Comparison of ENCODE assay signal across 26 cellular contexts in the genomic region with DNA sequence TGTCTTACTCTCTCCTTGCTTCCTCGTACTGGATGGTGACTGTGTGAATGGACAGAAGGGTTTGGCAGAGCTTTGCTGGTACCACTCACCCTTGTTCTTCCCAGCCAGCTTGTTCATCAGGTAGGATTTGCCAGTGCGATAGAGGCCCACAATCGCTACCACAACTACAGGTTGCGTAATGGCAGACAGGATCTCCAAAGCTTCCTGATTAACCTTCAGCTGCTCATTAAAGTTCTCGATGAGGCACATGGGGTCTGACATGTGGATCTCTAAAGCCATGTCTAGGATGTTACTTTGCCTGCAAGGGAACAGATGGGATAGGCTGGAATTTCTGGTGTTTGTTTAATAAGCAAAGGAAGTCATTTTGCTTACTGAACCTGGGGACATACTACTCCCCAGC. TPM values are rescaled to one million over a fixed set of nuclear protein-coding genes. Genes with fewer than 3 reads are reported as not detected.
DNase-seq lines count a peak whose midpoint lies in the region; ATAC-seq, FAIRE-seq and TF ChIP-seq lines count a peak whose summit lies in the region.
"Had no signal": no experiment of that assay in that cellular context is flagged by ENCODE, and none has a peak within 500 bp of the region (broad histone marks: within the 10 kb centered on the region; RNA-seq: fewer than 3 reads in every experiment).

No MANE protein-coding gene starts in this region.

- no peaks in the 10 kb centered on the region for H4K20me1 ChIP-seq in K562 (replicated peaks; ENCODE audit: control insufficient read depth, insufficient read depth, low read length)
- H4K20me1 ChIP-seq: BLaER1 had no signal

- peak overlapping the region; percentile 68 for H3K27ac Mint-ChIP-seq in activated CD4-positive, alpha-beta T cell treated with anti-CD3 and anti-CD28 coated beads, Interleukin-2, amount 10 ng/mL, durations not matched to agents 24 days and 14 days
- H3K27ac Mint-ChIP-seq in CD4-positive, alpha-beta memory T cell: peak overlapping the region; percentile 55 to 94 (median 68)
- H3K27ac Mint-ChIP-seq in MCF 10A (ENCODE audit: low read depth, unreplicated experiment): no peak overlapping the region
- H3K27ac Mint-ChIP-seq in HFFc6: no peak overlapping the region
- H3K27ac Mint-ChIP-seq: dendritic cell treated with granulocyte-macrophage colony-stimulating factor and Interleukin-4, amounts not matched to agents 40 ng/mL and 50 ng/mL, for 4 days; neural progenitor cell had no signal

- no peak for TF ChIP-seq CTCF in K562 (IDR thresholded peaks at IDR 0.05 in 2 of 3, conservative IDR thresholded peaks at IDR 0.05 in 1 of 3; ENCODE audit: insufficient read depth in 2 of 3, low read depth in 1 of 3, low read length in 3 of 3)
- no peak for TF ChIP-seq CTCF in MCF 10A (IDR thresholded peaks at IDR 0.05; ENCODE audit: unreplicated experiment)
- TF ChIP-seq CTCF in HFFc6 (IDR thresholded peaks at IDR 0.05): no peak

- BruUV-seq in K562 (replicated peaks; lab: Mats Ljungman, UMichigan): no TSS peak
- no TSS peak for BruUV-seq in MCF 10A (replicated peaks; lab: Mats Ljungman, UMichigan)

- TF ChIP-seq POLR2A in K562 (conservative IDR thresholded peaks at IDR 0.05): no peak

- peaks cover 40% of the 10 kb centered on the region for H3K36me3 ChIP-seq in CD4-positive, alpha-beta memory T cell (ENCODE audit: insufficient read depth, low read length)
- H3K36me3 ChIP-seq in K562 (ENCODE audit: control insufficient read depth, insufficient read depth, low read length): no peaks in the 10 kb centered on the region
- H3K36me3 ChIP-seq: BLaER1, cardiac muscle cell, neural progenitor cell had no signal

- H3K4me2 ChIP-seq in K562 (ENCODE audit: insufficient read depth, low read length): no peak overlapping the region
- H3K4me2 ChIP-seq: BLaER1, neural progenitor cell, SK-N-SH had no signal

- H3K79me2 ChIP-seq in K562 (ENCODE audit: control insufficient read depth, insufficient read depth, low read length): no peaks in the 10 kb centered on the region

- peak overlapping the region; percentile 99 for H3K4me3 Mint-ChIP-seq in activated CD4-positive, alpha-beta T cell treated with anti-CD3 and anti-CD28 coated beads, Interleukin-2, amount 10 ng/mL, durations not matched to agents 24 days and 14 days
- H3K4me3 Mint-ChIP-seq in CD4-positive, alpha-beta memory T cell: peak overlapping the region; percentile 89 to 100 (median 97)
- no peak overlapping the region for H3K4me3 Mint-ChIP-seq in MCF 10A (ENCODE audit: unreplicated experiment)
- H3K4me3 Mint-ChIP-seq in HFFc6: no peak overlapping the region
- H3K4me3 Mint-ChIP-seq: dendritic cell treated with granulocyte-macrophage colony-stimulating factor and Interleukin-4, amounts not matched to agents 40 ng/mL and 50 ng/mL, for 4 days; neural progenitor cell; stimulated activated memory B cell treated with anti-CD40 and anti-IgM and Interleukin-4, amounts not matched to agents 10 μg/mL and 1 μg/mL and 100 μg/mL, for 72 hours had no signal

- H3K9me3 Mint-ChIP-seq in activated CD4-positive, alpha-beta T cell treated with anti-CD3 and anti-CD28 coated beads, Interleukin-2, amount 10 ng/mL, durations not matched to agents 24 days and 14 days: no peaks in the 10 kb centered on the region
- H3K9me3 Mint-ChIP-seq in CD4-positive, alpha-beta memory T cell: peaks cover 0 to 6% (median 3%) of the 10 kb centered on the region in 8 donors
- no peaks in the 10 kb centered on the region for H3K9me3 Mint-ChIP-seq in MCF 10A (ENCODE audit: unreplicated experiment)
- peaks cover 11% of the 10 kb centered on the region for H3K9me3 Mint-ChIP-seq in HFFc6
- H3K9me3 Mint-ChIP-seq: dendritic cell treated with granulocyte-macrophage colony-stimulating factor and Interleukin-4, amounts not matched to agents 40 ng/mL and 50 ng/mL, for 4 days; neural progenitor cell; stimulated activated memory B cell treated with anti-CD40 and anti-IgM and Interleukin-4, amounts not matched to agents 10 μg/mL and 1 μg/mL and 100 μg/mL, for 72 hours had no signal

- no peak for TF ChIP-seq EP300 in K562 (IDR thresholded peaks at IDR 0.05; ENCODE audit: low read length)

- in situ Hi-C loops in K562 (cut with MboI): no loop called here

- WGBS in K562 (ENCODE audit: insufficient coverage, low coverage, missing lambda C conversion rate): 1% methylated on average over 5 of the region's 5 CpGs

- peak overlapping the region in 1 of 2 donors; percentile 56 for H3K4me3 ChIP-seq in CD4-positive, alpha-beta memory T cell (ENCODE audit: low read length in 2 of 2)
- no peak overlapping the region for H3K4me3 ChIP-seq in K562
- H3K4me3 ChIP-seq: BLaER1, cardiac muscle cell, neural progenitor cell had no signal

- intact Hi-C loops in activated CD4-positive, alpha-beta T cell treated with anti-CD3 and anti-CD28 coated beads, Interleukin-2, amount 10 ng/mL, durations not matched to agents 24 days and 14 days (cut with micrococcal nuclease): no loop called here
- intact Hi-C loops in CD4-positive, alpha-beta memory T cell (cut with micrococcal nuclease): no loop called here
- intact Hi-C loops in K562 (cut with micrococcal nuclease) (no loop called here), MCF 10A (cut with micrococcal nuclease) (no loop called here)

- no peak for ATAC-seq in K562
- ATAC-seq: heart left ventricle; left lobe of liver; stimulated activated memory B cell treated with anti-CD40 and anti-IgM and Interleukin-4, amounts not matched to agents 10 μg/mL and 1 μg/mL and 100 μg/mL, for 72 hours had no signal

- no peaks in the 10 kb centered on the region for H3K9me3 ChIP-seq in CD4-positive, alpha-beta memory T cell (ENCODE audit: control insufficient read depth in 1 of 2, low read length in 2 of 2)
- no peaks in the 10 kb centered on the region for H3K9me3 ChIP-seq in K562 (replicated peaks; ENCODE audit: control insufficient read depth, insufficient read depth, low read depth, low read length)
- H3K9me3 ChIP-seq: heart left ventricle, SK-N-SH had no signal

- H3K27me3 ChIP-seq in CD4-positive, alpha-beta memory T cell (ENCODE audit: insufficient read depth, low read length): no peaks in the 10 kb centered on the region
- no peaks in the 10 kb centered on the region for H3K27me3 ChIP-seq in K562 (ENCODE audit: control insufficient read depth in 2 of 2, insufficient read depth in 2 of 2, low read length in 2 of 2)
- H3K27me3 ChIP-seq: BLaER1, cardiac muscle cell, heart left ventricle, neural progenitor cell had no signal

- CTCF ChIA-PET in CD4-positive, alpha-beta memory T cell (lab: Charles Lee; ENCODE audit: partially characterized antibody): interaction anchor here (1.0 to 6.2 kb wide), 5 partner anchors 70 to 285 kb away, joined by 3 to 34 read pairs (median 4); partner anchors contain the start of gene GBP4
- CTCF ChIA-PET in K562 (lab: Yijun Ruan, JAX; ENCODE audit: low intra/inter-chr PET ratio): no interaction called here
- CTCF ChIA-PET in MCF 10A (lab: Yijun Ruan, JAX): interaction anchor here (0.7 to 1.2 kb wide), 2 partner anchors 35 to 88 kb away, joined by 3 read pairs; no protein-coding TSS in a partner anchor

- H3K4me1 ChIP-seq in CD4-positive, alpha-beta memory T cell (ENCODE audit: insufficient read depth, low read length): peaks cover 62% of the 10 kb centered on the region
- H3K4me1 ChIP-seq in K562 (replicated peaks in 1 of 2; ENCODE audit: control insufficient read depth in 2 of 2, insufficient read depth in 2 of 2, low read length in 2 of 2): peaks cover 0 to 4% of the 10 kb centered on the region in 2 experiments; a peak in 1 of 5 replicates
- H3K4me1 ChIP-seq: BLaER1, neural progenitor cell had no signal

- H3K9me1 ChIP-seq in K562 (ENCODE audit: control insufficient read depth, insufficient read depth, low read length): no peaks in the 10 kb centered on the region

- H3K4me1 Mint-ChIP-seq in activated CD4-positive, alpha-beta T cell treated with anti-CD3 and anti-CD28 coated beads, Interleukin-2, amount 10 ng/mL, durations not matched to agents 24 days and 14 days: peaks cover 62% of the 10 kb centered on the region
- H3K4me1 Mint-ChIP-seq in CD4-positive, alpha-beta memory T cell: peaks cover 35 to 77% (median 50%) of the 10 kb centered on the region in 4 donors
- H3K4me1 Mint-ChIP-seq in MCF 10A (ENCODE audit: insufficient read depth, unreplicated experiment) (peaks cover 9% of the 10 kb centered on the region), HFFc6 (ENCODE audit: low read depth) (no peaks in the 10 kb centered on the region)

- FAIRE-seq in K562 (lab: Jason Lieb, UNC): no peak
- FAIRE-seq: endothelial cell of umbilical vein, H54 had no signal

- H3K27me3 Mint-ChIP-seq in activated CD4-positive, alpha-beta T cell treated with anti-CD3 and anti-CD28 coated beads, Interleukin-2, amount 10 ng/mL, durations not matched to agents 24 days and 14 days: no peaks in the 10 kb centered on the region
- no peaks in the 10 kb centered on the region for H3K27me3 Mint-ChIP-seq in CD4-positive, alpha-beta memory T cell
- H3K27me3 Mint-ChIP-seq in MCF 10A (ENCODE audit: insufficient read depth, unreplicated experiment) (no peaks in the 10 kb centered on the region), HFFc6 (ENCODE audit: insufficient read depth) (no peaks in the 10 kb centered on the region)
- H3K27me3 Mint-ChIP-seq: dendritic cell treated with granulocyte-macrophage colony-stimulating factor and Interleukin-4, amounts not matched to agents 40 ng/mL and 50 ng/mL, for 4 days; stimulated activated memory B cell treated with anti-CD40 and anti-IgM and Interleukin-4, amounts not matched to agents 10 μg/mL and 1 μg/mL and 100 μg/mL, for 72 hours had no signal

- TF ChIP-seq RAD21 in K562 (CRISPR knock-in tag; conservative IDR thresholded peaks at IDR 0.05 in 1 of 2, IDR thresholded peaks at IDR 0.05 in 1 of 2): no peak

- DNase-seq in activated CD4-positive, alpha-beta T cell treated with anti-CD3 and anti-CD28 coated beads, Interleukin-2, amount 10 ng/mL, durations not matched to agents 24 days and 14 days: peak; percentile 58
- DNase-seq in activated CD4-positive, alpha-beta T cell treated with anti-CD3 and anti-CD28 coated beads, Interleukin-2, amount 50 U/mL, for 4 hours: no peak
- no peak for DNase-seq in CD4-positive, alpha-beta memory T cell
- DNase-seq in NOMO-1 treated with DMSO at 0.1 percent for 48 hours (lab: John Stamatoyannopoulos, UW; ENCODE audit: unreplicated experiment): peak; percentile 19
- DNase-seq in K562 (ENCODE audit: extremely low read depth in 1 of 4, low spot score in 3 of 4): no peak
- no peak for DNase-seq in MCF 10A (ENCODE audit: unreplicated experiment)
- no peak for DNase-seq in HFFc6
- no peak for DNase-seq in NCI-H1092 (lab: John Stamatoyannopoulos, UW)
- DNase-seq: GDM1, heart left ventricle, midbrain, NCI-H146, NCI-H2171, NCI-H526, SK-N-SH had no signal

- H3K9ac ChIP-seq in K562 (ENCODE audit: insufficient read depth in 1 of 2, low read depth in 2 of 2, low read length in 2 of 2): no peak overlapping the region
- H3K9ac ChIP-seq: BLaER1, neural progenitor cell, SK-N-SH had no signal

- H3K36me3 Mint-ChIP-seq in activated CD4-positive, alpha-beta T cell treated with anti-CD3 and anti-CD28 coated beads, Interleukin-2, amount 10 ng/mL, durations not matched to agents 24 days and 14 days (ENCODE audit: low read depth): peaks cover 72% of the 10 kb centered on the region
- H3K36me3 Mint-ChIP-seq in CD4-positive, alpha-beta memory T cell: peaks cover 53 to 71% of the 10 kb centered on the region in 2 donors
- H3K36me3 Mint-ChIP-seq in MCF 10A (ENCODE audit: insufficient read depth, unreplicated experiment) (no peaks in the 10 kb centered on the region), HFFc6 (ENCODE audit: low read depth) (no peaks in the 10 kb centered on the region; the same call in 1 of the 2 replicates)
- H3K36me3 Mint-ChIP-seq: neural progenitor cell had no signal

- no peak overlapping the region for H2AFZ ChIP-seq in K562 (ENCODE audit: low read depth, low read length)
- H2AFZ ChIP-seq: neural progenitor cell had no signal

- POLR2A ChIA-PET in CD4-positive, alpha-beta memory T cell (lab: Charles Lee; ENCODE audit: partially characterized antibody): interaction anchor here (0.7 to 6.7 kb wide), 7 partner anchors 10 to 154 kb away, joined by 3 to 74 read pairs (median 4); partner anchors contain the start of genes GBP4 and GBP6
- POLR2A ChIA-PET in K562 (lab: Yijun Ruan, JAX) (interaction anchor here (0.7 kb wide), 1 partner anchor 26 kb away, joined by 3 read pairs; no protein-coding TSS in a partner anchor), MCF 10A (lab: Yijun Ruan, JAX) (no interaction called here)

- H3K27ac ChIP-seq in CD4-positive, alpha-beta memory T cell (ENCODE audit: low read depth, low read length): peak overlapping the region; percentile 27
- no peak overlapping the region for H3K27ac ChIP-seq in K562 (ENCODE audit: extremely low read depth, low read depth, low read length)
- H3K27ac ChIP-seq: BLaER1, cardiac muscle cell, neural progenitor cell, RWPE1 had no signal

RNA-seq across cellular contexts. Expression of gene GBP5, which starts 3.4 kb away (rescaled TPM):
- total RNA-seq in activated CD4-positive, alpha-beta T cell treated with anti-CD3 and anti-CD28 coated beads, Interleukin-2, amount 10 ng/mL, durations not matched to agents 24 days and 14 days: 107 and 110 TPM in 2 replicates
- 10 to 100 TPM; 76.3 to 79.2 TPM for total RNA-seq in CD4-positive, alpha-beta memory T cell
- 100 to 1,000 TPM in 1 of 2 donors, 10 to 100 TPM in 1; 37.9 to 124 TPM for polyA plus RNA-seq in CD4-positive, alpha-beta memory T cell
- 0.16 and 0.44 TPM in 2 replicates for total RNA-seq in K562 (2011; cell fraction: chromatin; rRNA removed; ENCODE audit: low replicate concordance)
- total RNA-seq in K562 (2011; cell fraction: nucleolus; rRNA removed): 0.50 TPM in 1 of 2 replicates, not detected in the other
- 0.15 and 0.23 TPM in 2 replicates for total RNA-seq in K562 (2011; cell fraction: nucleoplasm; rRNA removed)
- total RNA-seq in K562 (2014; rRNA removed) (0.23 and 0.61 TPM in 2 replicates), K562 (2014; rRNA removed; fragmentation: Illumina TruSeq; extraction: Trizol) (0.69 and 0.86 TPM in 2 replicates), K562 (2015; rRNA removed; fragmentation: Illumina TruSeq; extraction: Trizol) (0.36 and 0.57 TPM in 2 replicates), K562 (2021) (0.29 and 0.40 TPM in 2 replicates), MCF 10A (2022) (not detected in 2 replicates)
- polyA plus RNA-seq in K562 (2011; rRNA removed) (0.91 and 2.9 TPM in 2 replicates), K562 (2014; fragmentation: Illumina TruSeq; extraction: Trizol) (0.58 and 0.66 TPM in 2 replicates), K562 (2014; fragmentation: Nextera tagmentation; extraction: Ambion mirVana) (under 1 TPM; 0.35 to 0.57 TPM), K562 (2014; rRNA removed) (0.49 and 0.65 TPM in 2 replicates)
- polyA plus RNA-seq in K562 (2011; cell fraction: cytosol; rRNA removed): 0.31 and 1.2 TPM in 2 replicates
- 0.77 and 3.9 TPM in 2 replicates for polyA plus RNA-seq in K562 (2011; cell fraction: nucleus; rRNA removed)
- 0.46 and 1.2 TPM in 2 replicates for polyA plus RNA-seq in K562 (2012)
- polyA minus RNA-seq in K562 (2011; rRNA and poly(A)+ RNA removed): 0.46 and 2.7 TPM in 2 replicates
- polyA minus RNA-seq in K562 (2011; cell fraction: cytosol; rRNA and poly(A)+ RNA removed): 0.38 TPM in 1 of 2 replicates, not detected in the other
- 0.81 and 2.4 TPM in 2 replicates for polyA minus RNA-seq in K562 (2011; cell fraction: nucleus; rRNA and poly(A)+ RNA removed)
- total RNA-seq in HFFc6 (2021; fragmentation: NEBNext Ultra II Directional; extraction: Animal tissue kit (Norgen Biotek cat#: 25700)): under 1 TPM in 2 of 6 experiments, not detected in 4; 0.10 to 0.34 TPM
- total RNA-seq: A673, HT-29 had no signal
- polyA plus RNA-seq: endothelial cell of umbilical vein had no signal

Comparison
In these comparisons a context has a peak if more than half of its experiments do, and no peak if none do; other contexts are left out.
1. DNase-seq: peak in activated CD4-positive, alpha-beta T cell treated with anti-CD3 and anti-CD28 coated beads, Interleukin-2, amount 10 ng/mL, durations not matched to agents 24 days and 14 days (single experiment) and NOMO-1 treated with DMSO at 0.1 percent for 48 hours (single experiment); none in activated CD4-positive, alpha-beta T cell treated with anti-CD3 and anti-CD28 coated beads, Interleukin-2, amount 50 U/mL, for 4 hours (0 of 2), CD4-positive, alpha-beta memory T cell (0 of 5), K562 (0 of 4), MCF 10A (single experiment), HFFc6 (single experiment) and NCI-H1092 (single experiment).
2. H3K27ac Mint-ChIP-seq: peak in activated CD4-positive, alpha-beta T cell treated with anti-CD3 and anti-CD28 coated beads, Interleukin-2, amount 10 ng/mL, durations not matched to agents 24 days and 14 days (single experiment) and CD4-positive, alpha-beta memory T cell (7 of 7); none in MCF 10A (single experiment) and HFFc6 (single experiment).
3. H3K4me3 Mint-ChIP-seq: peak in activated CD4-positive, alpha-beta T cell treated with anti-CD3 and anti-CD28 coated beads, Interleukin-2, amount 10 ng/mL, durations not matched to agents 24 days and 14 days (single experiment) and CD4-positive, alpha-beta memory T cell (8 of 8); none in MCF 10A (single experiment) and HFFc6 (single experiment).
4. RNA of gene GBP5, which starts 3.4 kb away (total RNA-seq): 107 to 110 TPM in activated CD4-positive, alpha-beta T cell treated with anti-CD3 and anti-CD28 coated beads, Interleukin-2, amount 10 ng/mL, durations not matched to agents 24 days and 14 days and 76.3 to 79.2 TPM in CD4-positive, alpha-beta memory T cell; 0.15 to 0.86 TPM in K562, 0.10 to 0.34 TPM in HFFc6 and not detected in MCF 10A; every median in the first group is over 10 times any median in the second.